10 cellular contexts compared by ENCODE assay signal in genomic region chr1:25799346-25799720, GRCh38. TPM values are rescaled to one million over a fixed set of nuclear protein-coding genes. Genes with fewer than 3 reads are reported as not detected.
DNase-seq lines count a peak whose midpoint lies in the region; ATAC-seq, FAIRE-seq and TF ChIP-seq lines count a peak whose summit lies in the region.
"Had no signal": no experiment of that assay in that cellular context is flagged by ENCODE, and none has a peak within 500 bp of the region (broad histone marks: within the 10 kb centered on the region; RNA-seq: fewer than 3 reads in every experiment).

No MANE protein-coding gene starts in this region.

- TF ChIP-seq CTCF in HepG2 (CRISPR knock-in tag; IDR thresholded peaks at IDR 0.05) = no peak
- TF ChIP-seq CTCF in suprapubic skin (IDR thresholded peaks at IDR 0.05) = no peak

- no peak for FAIRE-seq in HepG2 (lab: Jason Lieb, UNC)
- FAIRE-seq: D721Med had no signal

- CTCF ChIA-PET in activated CD4-positive, alpha-beta T cell treated with anti-CD3 and anti-CD28 coated beads, Interleukin-2, amount 10 ng/mL, durations not matched to agents 7 days and 5 days (lab: Charles Lee) = interaction anchor here (0.7 to 1.3 kb wide), 4 partner anchors 12 to 180 kb away, joined by 3 to 4 read pairs (median 3); partner anchors contain the start of gene MTFR1L
- CTCF ChIA-PET in HepG2 (lab: Yijun Ruan, JAX; ENCODE audit: low intra/inter-chr PET ratio, low total read pairs) = no interaction called here

- intact Hi-C loops in HepG2 (cut with micrococcal nuclease; ENCODE audit: unreplicated experiment) = loop anchor here (5.0 kb wide), 2 partner anchors 42 to 182 kb away; partner anchors contain the start of gene MAN1C1

- H3K27ac ChIP-seq in HepG2 (ENCODE audit: extremely low read length, insufficient read depth, low read length) = no peak overlapping the region
- H3K27ac ChIP-seq in suprapubic skin = peak overlapping the region; percentile 73

- POLR2A ChIA-PET in activated CD4-positive, alpha-beta T cell treated with anti-CD3 and anti-CD28 coated beads, Interleukin-2, amount 10 ng/mL, durations not matched to agents 7 days and 5 days (lab: Charles Lee) = interaction anchor here (0.7 kb wide), 1 partner anchor 191 kb away, joined by 5 read pairs; no protein-coding TSS in a partner anchor
- POLR2A ChIA-PET in HepG2 (lab: Yijun Ruan, JAX) = interaction anchor here (1.0 to 1.1 kb wide), 3 partner anchors 20 to 190 kb away, joined by 3 read pairs; partner anchors contain the start of gene MTFR1L

- H3K9me3 Mint-ChIP-seq in activated CD4-positive, alpha-beta T cell treated with anti-CD3 and anti-CD28 coated beads, Interleukin-2, amount 10 ng/mL, durations not matched to agents 7 days and 5 days = no peaks in the 10 kb centered on the region

- H3K4me1 ChIP-seq in adipocyte (ENCODE audit: control insufficient read depth, insufficient read depth, low read length) (peaks cover 26% of the 10 kb centered on the region), HepG2 (ENCODE audit: insufficient read depth, low read length) (peaks cover 26% of the 10 kb centered on the region), suprapubic skin (peaks cover 52% of the 10 kb centered on the region)

- no peak for DNase-seq in activated CD4-positive, alpha-beta T cell treated with anti-CD3 and anti-CD28 coated beads, Interleukin-2, amount 10 ng/mL, durations not matched to agents 7 days and 5 days
- DNase-seq in activated CD4-positive, alpha-beta T cell treated with anti-CD3 and anti-CD28 coated beads for 48 hours = no peak
- no peak for DNase-seq in adipocyte (ENCODE audit: low read depth)
- DNase-seq in HepG2 (ENCODE audit: low spot score) = no peak
- DNase-seq in suprapubic skin (ENCODE audit: low spot score in 2 of 2) = no peak
- DNase-seq in epidermal melanocyte (ENCODE audit: insufficient read length, low spot score) = no peak
- DNase-seq in NCI-H187 (lab: John Stamatoyannopoulos, UW) = no peak
- DNase-seq in NCI-H748 (lab: John Stamatoyannopoulos, UW; ENCODE audit: unreplicated experiment) = no peak
- DNase-seq: SIG-M5 had no signal

- H3K27me3 ChIP-seq in adipocyte (replicated peaks; ENCODE audit: control insufficient read depth, insufficient read depth, low read length) (no peaks in the 10 kb centered on the region), HepG2 (ENCODE audit: control insufficient read depth in 1 of 2, insufficient read depth in 2 of 2, low read length in 2 of 2) (peaks cover 0 to 17% of the 10 kb centered on the region in 2 experiments; a peak in 2 of 5 replicates), suprapubic skin (no peaks in the 10 kb centered on the region)

- BruUV-seq in HepG2 (replicated peaks; lab: Mats Ljungman, UMichigan) = no TSS peak

- peaks cover 9% of the 10 kb centered on the region for H3K27me3 Mint-ChIP-seq in activated CD4-positive, alpha-beta T cell treated with anti-CD3 and anti-CD28 coated beads, Interleukin-2, amount 10 ng/mL, durations not matched to agents 7 days and 5 days

- H2AFZ ChIP-seq in HepG2 (ENCODE audit: low read length) = no peak overlapping the region

- H3K4me2 ChIP-seq in HepG2 (ENCODE audit: low read depth, low read length) = peak overlapping the region; percentile 76

- TF ChIP-seq EP300 in HepG2 (IDR thresholded peaks at IDR 0.05; ENCODE audit: low read depth in 2 of 2, low read length in 2 of 2) (no peak), HepG2 (CRISPR knock-in tag; IDR thresholded peaks at IDR 0.05; ENCODE audit: borderline replicate concordance) (no peak), suprapubic skin (IDR thresholded peaks at IDR 0.05) (no peak)

- H3K4me1 Mint-ChIP-seq in activated CD4-positive, alpha-beta T cell treated with anti-CD3 and anti-CD28 coated beads, Interleukin-2, amount 10 ng/mL, durations not matched to agents 7 days and 5 days = peaks cover 72% of the 10 kb centered on the region

- TF ChIP-seq POLR2A in HepG2 (IDR thresholded peaks at IDR 0.05; ENCODE audit: insufficient read depth in 1 of 2, low read depth in 2 of 2, low read length in 2 of 2) (no peak), suprapubic skin (IDR thresholded peaks at IDR 0.05) (no peak)

- H3K27ac Mint-ChIP-seq in activated CD4-positive, alpha-beta T cell treated with anti-CD3 and anti-CD28 coated beads, Interleukin-2, amount 10 ng/mL, durations not matched to agents 7 days and 5 days = peak overlapping the region; percentile 81

- in situ Hi-C loops in HepG2 (cut with HindIII; ENCODE audit: extremely low pct_ligation_motif_present, low pct_unique_long_range_greater_than_20kb) = loop anchor here (5.0 kb wide), 1 partner anchor 42 kb away; no protein-coding TSS in a partner anchor

- H3K4me3 Mint-ChIP-seq in activated CD4-positive, alpha-beta T cell treated with anti-CD3 and anti-CD28 coated beads, Interleukin-2, amount 10 ng/mL, durations not matched to agents 7 days and 5 days = peak overlapping the region; percentile 63

- WGBS in HepG2 (ENCODE audit: low lambda C conversion rate) = 43% methylated on average over 3 of the region's 4 CpGs
- WGBS in suprapubic skin = 80% methylated on average over 3 of the region's 4 CpGs

- H3K36me3 ChIP-seq in adipocyte (ENCODE audit: control insufficient read depth, insufficient read depth, low read length, severe bottlenecking) (no peaks in the 10 kb centered on the region), HepG2 (replicated peaks in 1 of 2; ENCODE audit: control insufficient read depth in 1 of 2, insufficient read depth in 2 of 2, low read length in 2 of 2) (no peaks in the 10 kb centered on the region), suprapubic skin (peaks cover 3% of the 10 kb centered on the region)

- no peaks in the 10 kb centered on the region for H3K9me3 ChIP-seq in adipocyte (ENCODE audit: control insufficient read depth, low read length)
- no peaks in the 10 kb centered on the region for H3K9me3 ChIP-seq in HepG2 (ENCODE audit: low read length)
- no peaks in the 10 kb centered on the region for H3K9me3 ChIP-seq in suprapubic skin

- ATAC-seq in HepG2 = no peak

- no peaks in the 10 kb centered on the region for H4K20me1 ChIP-seq in HepG2 (ENCODE audit: insufficient read depth, low read length)

- H3K9ac ChIP-seq in adipocyte (ENCODE audit: low read length) (peak overlapping the region; percentile 85), HepG2 (ENCODE audit: insufficient read depth, low read depth, low read length) (peak overlapping the region; percentile 56; the same call in 1 of the 2 replicates)

- TF ChIP-seq RAD21 in HepG2 (CRISPR knock-in tag; IDR thresholded peaks at IDR 0.05) = no peak

- H3K36me3 Mint-ChIP-seq in activated CD4-positive, alpha-beta T cell treated with anti-CD3 and anti-CD28 coated beads, Interleukin-2, amount 10 ng/mL, durations not matched to agents 7 days and 5 days (ENCODE audit: low read depth) = no peaks in the 10 kb centered on the region

- peak overlapping the region; percentile 78 for H3K4me3 ChIP-seq in adipocyte (ENCODE audit: low read length)
- peak overlapping the region in 1 of 3 experiments; percentile 74; a peak in 1 of 6 replicates for H3K4me3 ChIP-seq in HepG2 (replicated peaks in 1 of 3; ENCODE audit: insufficient read depth in 1 of 3, low read depth in 2 of 3, low read length in 3 of 3)
- peak overlapping the region; percentile 64 for H3K4me3 ChIP-seq in suprapubic skin

- H3K79me2 ChIP-seq in HepG2 (ENCODE audit: insufficient read depth, low read length) = no peaks in the 10 kb centered on the region

RNA-seq across cellular contexts. Expression of gene SELENON, which starts 0.7 kb away (rescaled TPM):
- 10 to 100 TPM; 13.7 to 14.4 TPM for total RNA-seq in activated CD4-positive, alpha-beta T cell treated with anti-CD3 and anti-CD28 coated beads, Interleukin-2, amount 10 ng/mL, durations not matched to agents 7 days and 5 days
- total RNA-seq in HepG2 (2016; rRNA removed; fragmentation: Illumina TruSeq; extraction: Trizol) (3.4 and 3.8 TPM in 2 replicates), suprapubic skin (10 to 100 TPM; 21.9 to 39.3 (median 26.9) TPM)
- 1.4 and 1.6 TPM in 2 replicates for total RNA-seq in HepG2 (2016; cell fraction: cytosol; rRNA removed; fragmentation: Illumina TruSeq; extraction: Trizol; ENCODE audit: low read depth)
- total RNA-seq in HepG2 (2016; cell fraction: insoluble cytoplasmic fraction; rRNA removed; fragmentation: Illumina TruSeq; extraction: Trizol) = 2.6 and 3.9 TPM in 2 replicates
- 5.9 and 6.0 TPM in 2 replicates for total RNA-seq in HepG2 (2016; cell fraction: membrane; rRNA removed; fragmentation: Illumina TruSeq; extraction: Trizol)
- total RNA-seq in HepG2 (2016; cell fraction: nucleus; rRNA removed; fragmentation: Illumina TruSeq; extraction: Trizol) = 6.6 and 8.7 TPM in 2 replicates
- polyA plus RNA-seq in HepG2 (2011; rRNA removed) = 8.0 and 8.9 TPM in 2 replicates
- 9.0 and 9.2 TPM in 2 replicates for polyA plus RNA-seq in HepG2 (2011; cell fraction: cytosol; rRNA removed)
- 13.1 and 15.6 TPM in 2 replicates for polyA plus RNA-seq in HepG2 (2011; cell fraction: nucleus; rRNA removed)
- 10.5 and 11.5 TPM in 2 replicates for polyA plus RNA-seq in HepG2 (2012)
- polyA plus RNA-seq in HepG2 (2016; cell fraction: cytosol; fragmentation: Illumina TruSeq; extraction: Trizol; ENCODE audit: low read depth) = 3.5 and 4.0 TPM in 2 replicates
- polyA plus RNA-seq in HepG2 (2016; cell fraction: insoluble cytoplasmic fraction; fragmentation: Illumina TruSeq; extraction: Trizol; ENCODE audit: low read depth) = 8.8 and 12.5 TPM in 2 replicates
- 12.1 and 12.7 TPM in 2 replicates for polyA plus RNA-seq in HepG2 (2016; cell fraction: membrane; fragmentation: Illumina TruSeq; extraction: Trizol; ENCODE audit: low read depth)
- polyA plus RNA-seq in HepG2 (2016; cell fraction: nucleus; fragmentation: Illumina TruSeq; extraction: Trizol; ENCODE audit: insufficient read depth, low read depth) = 27.6 and 29.1 TPM in 2 replicates
- 10.4 TPM in 2 replicates for polyA minus RNA-seq in HepG2 (2011; rRNA and poly(A)+ RNA removed; ENCODE audit: low replicate concordance)
- polyA minus RNA-seq in HepG2 (2011; cell fraction: cytosol; rRNA and poly(A)+ RNA removed) = 8.1 and 8.3 TPM in 2 replicates
- 3.1 and 5.0 TPM in 2 replicates for polyA minus RNA-seq in HepG2 (2011; cell fraction: nucleus; rRNA and poly(A)+ RNA removed)

RNA-seq across cellular contexts. Expression of gene MTFR1L, which starts 20.4 kb away (rescaled TPM):
- 10 to 100 TPM; 38.9 to 42.1 TPM for total RNA-seq in activated CD4-positive, alpha-beta T cell treated with anti-CD3 and anti-CD28 coated beads, Interleukin-2, amount 10 ng/mL, durations not matched to agents 7 days and 5 days
- 38.0 and 47.5 TPM in 2 replicates for total RNA-seq in HepG2 (2016; rRNA removed; fragmentation: Illumina TruSeq; extraction: Trizol)
- total RNA-seq in HepG2 (2016; cell fraction: cytosol; rRNA removed; fragmentation: Illumina TruSeq; extraction: Trizol; ENCODE audit: low read depth) = 28.2 and 30.9 TPM in 2 replicates
- total RNA-seq in HepG2 (2016; cell fraction: insoluble cytoplasmic fraction; rRNA removed; fragmentation: Illumina TruSeq; extraction: Trizol) = 40.1 and 47.2 TPM in 2 replicates
- 56.8 and 65.1 TPM in 2 replicates for total RNA-seq in HepG2 (2016; cell fraction: membrane; rRNA removed; fragmentation: Illumina TruSeq; extraction: Trizol)
- 25.8 and 26.4 TPM in 2 replicates for total RNA-seq in HepG2 (2016; cell fraction: nucleus; rRNA removed; fragmentation: Illumina TruSeq; extraction: Trizol)
- polyA plus RNA-seq in HepG2 (2011; rRNA removed) = 55.7 and 68.1 TPM in 2 replicates
- polyA plus RNA-seq in HepG2 (2011; cell fraction: cytosol; rRNA removed) = 36.1 and 44.8 TPM in 2 replicates
- 196 and 210 TPM in 2 replicates for polyA plus RNA-seq in HepG2 (2011; cell fraction: nucleus; rRNA removed)
- polyA plus RNA-seq in HepG2 (2012) = 39.2 and 42.0 TPM in 2 replicates
- 28.1 and 35.4 TPM in 2 replicates for polyA plus RNA-seq in HepG2 (2016; cell fraction: cytosol; fragmentation: Illumina TruSeq; extraction: Trizol; ENCODE audit: low read depth)
- polyA plus RNA-seq in HepG2 (2016; cell fraction: insoluble cytoplasmic fraction; fragmentation: Illumina TruSeq; extraction: Trizol; ENCODE audit: low read depth) = 45.3 and 52.8 TPM in 2 replicates
- polyA plus RNA-seq in HepG2 (2016; cell fraction: membrane; fragmentation: Illumina TruSeq; extraction: Trizol; ENCODE audit: low read depth) = 52.1 and 54.5 TPM in 2 replicates
- 60.6 and 65.4 TPM in 2 replicates for polyA plus RNA-seq in HepG2 (2016; cell fraction: nucleus; fragmentation: Illumina TruSeq; extraction: Trizol; ENCODE audit: insufficient read depth, low read depth)
- polyA minus RNA-seq in HepG2 (2011; rRNA and poly(A)+ RNA removed; ENCODE audit: low replicate concordance) = 29.8 and 53.8 TPM in 2 replicates
- polyA minus RNA-seq in HepG2 (2011; cell fraction: cytosol; rRNA and poly(A)+ RNA removed) = 18.0 and 18.1 TPM in 2 replicates
- polyA minus RNA-seq in HepG2 (2011; cell fraction: nucleus; rRNA and poly(A)+ RNA removed) = 23.8 and 32.3 TPM in 2 replicates
- 10 to 100 TPM; 35.2 to 79.3 (median 48.1) TPM for total RNA-seq in suprapubic skin

RNA-seq across cellular contexts. Expression of gene AUNIP, which starts 59.9 kb away (rescaled TPM):
- total RNA-seq in activated CD4-positive, alpha-beta T cell treated with anti-CD3 and anti-CD28 coated beads, Interleukin-2, amount 10 ng/mL, durations not matched to agents 7 days and 5 days = 1 to 10 TPM; 6.7 to 8.1 TPM
- 12.3 and 12.8 TPM in 2 replicates for total RNA-seq in HepG2 (2016; rRNA removed; fragmentation: Illumina TruSeq; extraction: Trizol)
- 5.7 TPM in 2 replicates for total RNA-seq in HepG2 (2016; cell fraction: cytosol; rRNA removed; fragmentation: Illumina TruSeq; extraction: Trizol; ENCODE audit: low read depth)
- total RNA-seq in HepG2 (2016; cell fraction: insoluble cytoplasmic fraction; rRNA removed; fragmentation: Illumina TruSeq; extraction: Trizol) = 12.6 and 14.1 TPM in 2 replicates
- total RNA-seq in HepG2 (2016; cell fraction: membrane; rRNA removed; fragmentation: Illumina TruSeq; extraction: Trizol) = 10.9 and 11.6 TPM in 2 replicates
- total RNA-seq in HepG2 (2016; cell fraction: nucleus; rRNA removed; fragmentation: Illumina TruSeq; extraction: Trizol) = 10.2 and 12.0 TPM in 2 replicates
- 2.4 and 3.8 TPM in 2 replicates for polyA plus RNA-seq in HepG2 (2011; rRNA removed)
- 2.0 and 2.5 TPM in 2 replicates for polyA plus RNA-seq in HepG2 (2011; cell fraction: cytosol; rRNA removed)
- 2.3 TPM in 2 replicates for polyA plus RNA-seq in HepG2 (2011; cell fraction: nucleus; rRNA removed)
- 1.4 and 2.3 TPM in 2 replicates for polyA plus RNA-seq in HepG2 (2012)
- polyA plus RNA-seq in HepG2 (2016; cell fraction: cytosol; fragmentation: Illumina TruSeq; extraction: Trizol; ENCODE audit: low read depth) = 2.5 and 3.0 TPM in 2 replicates
- polyA plus RNA-seq in HepG2 (2016; cell fraction: insoluble cytoplasmic fraction; fragmentation: Illumina TruSeq; extraction: Trizol; ENCODE audit: low read depth) = 12.7 and 13.5 TPM in 2 replicates
- 4.7 and 4.8 TPM in 2 replicates for polyA plus RNA-seq in HepG2 (2016; cell fraction: membrane; fragmentation: Illumina TruSeq; extraction: Trizol; ENCODE audit: low read depth)
- 7.1 and 8.3 TPM in 2 replicates for polyA plus RNA-seq in HepG2 (2016; cell fraction: nucleus; fragmentation: Illumina TruSeq; extraction: Trizol; ENCODE audit: insufficient read depth, low read depth)
- polyA minus RNA-seq in HepG2 (2011; rRNA and poly(A)+ RNA removed; ENCODE audit: low replicate concordance) = 4.6 and 20.8 TPM in 2 replicates
- polyA minus RNA-seq in HepG2 (2011; cell fraction: cytosol; rRNA and poly(A)+ RNA removed) = 2.7 and 3.9 TPM in 2 replicates
- 5.7 and 7.3 TPM in 2 replicates for polyA minus RNA-seq in HepG2 (2011; cell fraction: nucleus; rRNA and poly(A)+ RNA removed)
- total RNA-seq in suprapubic skin = under 1 TPM in 3 of 4 donors, not detected in 1; 0.26 to 0.89 (median 0.49) TPM
